16 cellular contexts compared by ENCODE assay signal in genomic region chr2:25740810-25741381, GRCh38.
DNase-seq lines count a peak whose midpoint lies in the region; ATAC-seq, FAIRE-seq and TF ChIP-seq lines count a peak whose summit lies in the region.
"Had no signal": no experiment of that assay in that cellular context is flagged by ENCODE, and none has a peak within 500 bp of the region (broad histone marks: within the 10 kb centered on the region; RNA-seq: fewer than 3 reads in every experiment).

No MANE protein-coding gene starts in this region.

- WGBS in HepG2 (ENCODE audit: low lambda C conversion rate) = 96% methylated on average over 6 of the region's 6 CpGs

- no peaks in the 10 kb centered on the region for H3K79me2 ChIP-seq in HepG2 (ENCODE audit: insufficient read depth, low read length)

- CTCF ChIA-PET in HepG2 (lab: Yijun Ruan, JAX; ENCODE audit: low intra/inter-chr PET ratio, low total read pairs) = no interaction called here

- no peak overlapping the region for H3K9ac ChIP-seq in HepG2 (ENCODE audit: insufficient read depth, low read depth, low read length)
- H3K9ac ChIP-seq: SK-N-SH had no signal

- H3K9me3 ChIP-seq in HepG2 (ENCODE audit: low read length) = no peaks in the 10 kb centered on the region
- H3K9me3 ChIP-seq: SK-N-SH, thoracic aorta had no signal

- H3K27ac Mint-ChIP-seq in type B pancreatic cell = no peak overlapping the region
- H3K27ac Mint-ChIP-seq: activated naive CD4-positive, alpha-beta T cell treated with anti-CD3 and anti-CD28 coated beads, Interleukin-2, amount 50 U/mL, for 24 hours had no signal

- TF ChIP-seq POLR2A in HepG2 (IDR thresholded peaks at IDR 0.05; ENCODE audit: insufficient read depth in 1 of 2, low read depth in 2 of 2, low read length in 2 of 2) = no peak

- H4K20me1 ChIP-seq in HepG2 (ENCODE audit: insufficient read depth, low read length) = no peaks in the 10 kb centered on the region

- no peak overlapping the region for H3K27ac ChIP-seq in HepG2 (ENCODE audit: extremely low read length, insufficient read depth, low read length)
- H3K27ac ChIP-seq: thoracic aorta had no signal

- no peaks in the 10 kb centered on the region for H3K4me1 ChIP-seq in HepG2 (ENCODE audit: insufficient read depth, low read length)

- in situ Hi-C loops in HepG2 (cut with HindIII; ENCODE audit: extremely low pct_ligation_motif_present, low pct_unique_long_range_greater_than_20kb) = no loop called here

- no peaks in the 10 kb centered on the region for H3K27me3 Mint-ChIP-seq in type B pancreatic cell
- H3K27me3 Mint-ChIP-seq: activated naive CD4-positive, alpha-beta T cell treated with anti-CD3 and anti-CD28 coated beads, Interleukin-2, amount 50 U/mL, for 24 hours had no signal

- no peak overlapping the region for H3K4me3 Mint-ChIP-seq in type B pancreatic cell
- H3K4me3 Mint-ChIP-seq: activated naive CD4-positive, alpha-beta T cell treated with anti-CD3 and anti-CD28 coated beads, Interleukin-2, amount 50 U/mL, for 24 hours had no signal

- no peak overlapping the region for H2AFZ ChIP-seq in HepG2 (ENCODE audit: low read length)

- peaks cover 21% of the 10 kb centered on the region for H3K4me1 Mint-ChIP-seq in type B pancreatic cell (ENCODE audit: unreplicated experiment)

- peak; percentile 18 for DNase-seq in Daoy (ENCODE audit: low read depth)
- peak; percentile 66 for DNase-seq in LHCN-M2 (ENCODE audit: low read depth)
- peak; percentile 48 for DNase-seq in astrocyte of the hippocampus (ENCODE audit: low read depth, low spot score)
- DNase-seq in HepG2 (ENCODE audit: low spot score) = no peak
- DNase-seq in dedifferentiated amniotic fluid mesenchymal stem cell (ENCODE audit: extremely low spot score) = no peak
- DNase-seq in type B pancreatic cell (ENCODE audit: extremely low spot score, unreplicated experiment) = no peak
- DNase-seq in stimulated activated naive CD4-positive, alpha-beta T cell (lab: John Stamatoyannopoulos, UW) = no peak
- DNase-seq: activated CD4-positive, alpha-beta T cell treated with anti-CD3 and anti-CD28 coated beads, Interleukin-2, amount 50 U/mL, for 1 hour; DMS153; kidney glomerular epithelial cell; NCI-H526 treated with DMSO at 0.1 percent for 48 hours; SK-N-SH had no signal

- no TSS peak for BruUV-seq in HepG2 (replicated peaks; lab: Mats Ljungman, UMichigan)

- H3K4me3 ChIP-seq in HepG2 (replicated peaks in 1 of 3; ENCODE audit: insufficient read depth in 1 of 3, low read depth in 2 of 3, low read length in 3 of 3) = no peak overlapping the region
- H3K4me3 ChIP-seq: thoracic aorta had no signal

- TF ChIP-seq RAD21 in HepG2 (CRISPR knock-in tag; IDR thresholded peaks at IDR 0.05) = no peak

- intact Hi-C loops in HepG2 (cut with micrococcal nuclease; ENCODE audit: unreplicated experiment) = no loop called here

- H3K4me2 ChIP-seq in HepG2 (ENCODE audit: low read depth, low read length) = no peak overlapping the region
- H3K4me2 ChIP-seq: SK-N-SH had no signal

- peaks cover 30 to 61% of the 10 kb centered on the region in 2 experiments for H3K36me3 ChIP-seq in HepG2 (replicated peaks in 1 of 2; ENCODE audit: control insufficient read depth in 1 of 2, insufficient read depth in 2 of 2, low read length in 2 of 2)

- H3K36me3 Mint-ChIP-seq in type B pancreatic cell = peaks cover 27% of the 10 kb centered on the region

- TF ChIP-seq CTCF in HepG2 (CRISPR knock-in tag; IDR thresholded peaks at IDR 0.05) (no peak), type B pancreatic cell (conservative IDR thresholded peaks at IDR 0.05) (no peak)

- POLR2A ChIA-PET in HepG2 (lab: Yijun Ruan, JAX) = no interaction called here

- no peak for FAIRE-seq in HepG2 (lab: Jason Lieb, UNC)
- FAIRE-seq: GM18507 had no signal

- no peak for TF ChIP-seq EP300 in HepG2 (IDR thresholded peaks at IDR 0.05; ENCODE audit: low read depth in 2 of 2, low read length in 2 of 2)
- TF ChIP-seq EP300 in HepG2 (CRISPR knock-in tag; IDR thresholded peaks at IDR 0.05; ENCODE audit: borderline replicate concordance) = no peak

- no peak for ATAC-seq in HepG2
- ATAC-seq in HG02938 (IDR thresholded peaks at IDR 0.05; ENCODE audit: unreplicated experiment) = no peak

- no peaks in the 10 kb centered on the region for H3K27me3 ChIP-seq in HepG2 (ENCODE audit: control insufficient read depth in 1 of 2, insufficient read depth in 2 of 2, low read length in 2 of 2)

- H3K9me3 Mint-ChIP-seq in type B pancreatic cell = no peaks in the 10 kb centered on the region
- H3K9me3 Mint-ChIP-seq: activated naive CD4-positive, alpha-beta T cell treated with anti-CD3 and anti-CD28 coated beads, Interleukin-2, amount 50 U/mL, for 24 hours had no signal

TF ChIP-seq in HepG2, 621 proteins besides CTCF, POLR2A, EP300 and RAD21:
- TF ChIP-seq ZNF615 (CRISPR knock-in tag; IDR thresholded peaks at IDR 0.05; ENCODE audit: borderline replicate concordance) = no peak
- 0 out of 2 replicates have a peak, but pooled peaks have one; percentile 19 for TF ChIP-seq POLR2AphosphoS5 (IDR thresholded peaks at IDR 0.05; ENCODE audit: low read depth, low read length)
- no peak for TF ChIP-seq ZHX2 (IDR thresholded peaks at IDR 0.05; ENCODE audit: low read depth)
- TF ChIP-seq ZHX2 (CRISPR knock-in tag; IDR thresholded peaks at IDR 0.05; ENCODE audit: borderline replicate concordance) = no peak
- no peak for TF ChIP-seq ZMYM4 (CRISPR knock-in tag; IDR thresholded peaks at IDR 0.05)
- peak; percentile 95 for TF ChIP-seq ATF7 (IDR thresholded peaks at IDR 0.05)
- no peak for TF ChIP-seq ATF7 (CRISPR knock-in tag; IDR thresholded peaks at IDR 0.05)
- no peak for TF ChIP-seq YEATS2 (CRISPR knock-in tag; IDR thresholded peaks at IDR 0.05; ENCODE audit: borderline replicate concordance)
- no peak for TF ChIP-seq KDM4B (CRISPR knock-in tag; IDR thresholded peaks at IDR 0.05)
- TF ChIP-seq SSRP1 (CRISPR knock-in tag; IDR thresholded peaks at IDR 0.05) = no peak
- TF ChIP-seq MAX (IDR thresholded peaks at IDR 0.05) = no peak
- no peak for TF ChIP-seq NFKB2 (CRISPR knock-in tag; IDR thresholded peaks at IDR 0.05; ENCODE audit: borderline replicate concordance)

Comparison
In these comparisons a context has a peak if more than half of its experiments do, and no peak if none do; other contexts are left out.
1. DNase-seq: peak in Daoy (single experiment), LHCN-M2 (single experiment) and astrocyte of the hippocampus (single experiment); none in HepG2 (single experiment), dedifferentiated amniotic fluid mesenchymal stem cell (single experiment), type B pancreatic cell (single experiment) and stimulated activated naive CD4-positive, alpha-beta T cell (0 of 6).